18 cellular contexts compared by ENCODE assay signal in genomic region chr22:19757985-19758895, GRCh38. TPM values are rescaled to one million over a fixed set of nuclear protein-coding genes. Genes with fewer than 3 reads are reported as not detected.
DNase-seq lines count a peak whose midpoint lies in the region; ATAC-seq, FAIRE-seq and TF ChIP-seq lines count a peak whose summit lies in the region.
"Had no signal": no experiment of that assay in that cellular context is flagged by ENCODE, and none has a peak within 500 bp of the region (broad histone marks: within the 10 kb centered on the region; RNA-seq: fewer than 3 reads in every experiment).

No MANE protein-coding gene starts in this region.

- no peak for TF ChIP-seq POLR2A in K562 (conservative IDR thresholded peaks at IDR 0.05)

- ATAC-seq in GM23338, result no peak; the same call in 2 of the 3 replicates
- no peak for ATAC-seq in K562
- ATAC-seq: activated CD4-positive, alpha-beta T cell treated with anti-CD3 and anti-CD28 coated beads for 36 hours; foreskin keratinocyte had no signal

- peaks cover 18% of the 10 kb centered on the region for H3K4me1 Mint-ChIP-seq in T-helper 1 cell treated with Interleukin-12 subunit alpha and Interleukin-12 subunit beta and Interleukin-4 antibody, amounts not matched to agents 30 μg/mL and 1 μg/mL, for 36 hours (ENCODE audit: low read depth)
- H3K4me1 Mint-ChIP-seq in GM23338 (peaks cover 31% of the 10 kb centered on the region), nephron (peaks cover 23% of the 10 kb centered on the region)

- CTCF ChIA-PET in K562 (lab: Yijun Ruan, JAX; ENCODE audit: low intra/inter-chr PET ratio), result interaction anchor here (0.6 to 3.8 kb wide), 5 partner anchors 10 to 732 kb away, joined by 3 to 91 read pairs (median 4); no protein-coding TSS in a partner anchor

- H3K4me3 Mint-ChIP-seq in T-helper 1 cell treated with Interleukin-12 subunit alpha and Interleukin-12 subunit beta and Interleukin-4 antibody, amounts not matched to agents 30 μg/mL and 1 μg/mL, for 36 hours, result peak overlapping the region; percentile 50
- H3K4me3 Mint-ChIP-seq in GM23338 (peak overlapping the region; percentile 53; the same call in 1 of the 3 replicates), nephron (peak overlapping the region; percentile 27 to 53 (median 32))
- H3K4me3 Mint-ChIP-seq: activated CD4-positive, alpha-beta T cell treated with anti-CD3 and anti-CD28 coated beads for 36 hours had no signal

- H3K4me1 ChIP-seq in GM23338 (ENCODE audit: insufficient read depth) (peaks cover 31% of the 10 kb centered on the region), K562 (replicated peaks in 1 of 2; ENCODE audit: control insufficient read depth in 2 of 2, insufficient read depth in 2 of 2, low read length in 2 of 2) (peaks cover 24 to 92% of the 10 kb centered on the region in 2 experiments; a peak in 4 of 5 replicates)
- H3K4me1 ChIP-seq: foreskin keratinocyte had no signal

- intact Hi-C loops in K562 (cut with micrococcal nuclease), result loop anchor here (5.0 kb wide), 1 partner anchor 134 kb away; no protein-coding TSS in a partner anchor

- peak; percentile 6 for FAIRE-seq in K562 (lab: Jason Lieb, UNC)

- peak overlapping the region in 1 of 2 experiments; percentile 47; a peak in 2 of 4 replicates for H3K9ac ChIP-seq in K562 (ENCODE audit: insufficient read depth in 1 of 2, low read depth in 2 of 2, low read length in 2 of 2)
- H3K9ac ChIP-seq: BLaER1 treated with 17β-estradiol and CSF1 and Interleukin-3, amounts not matched to agents 10 nM and 100 nM had no signal

- no peaks in the 10 kb centered on the region for H3K9me3 ChIP-seq in K562 (replicated peaks; ENCODE audit: control insufficient read depth, insufficient read depth, low read depth, low read length)
- H3K9me3 ChIP-seq: BLaER1 treated with 17β-estradiol and CSF1 and Interleukin-3, amounts not matched to agents 10 nM and 100 nM; psoas muscle; upper lobe of right lung had no signal

- no peak for TF ChIP-seq EP300 in K562 (IDR thresholded peaks at IDR 0.05; ENCODE audit: low read length)

- H3K27me3 ChIP-seq in GM23338 (ENCODE audit: insufficient read depth) (peaks cover 95% of the 10 kb centered on the region), K562 (ENCODE audit: control insufficient read depth in 2 of 2, insufficient read depth in 2 of 2, low read length in 2 of 2) (peaks cover 43 to 62% of the 10 kb centered on the region in 2 experiments; a peak in 4 of 5 replicates)

- H3K27ac ChIP-seq in GM23338 (ENCODE audit: low read depth), result no peak overlapping the region
- H3K27ac ChIP-seq in K562 (ENCODE audit: extremely low read depth, low read depth, low read length), result no peak overlapping the region
- H3K27ac ChIP-seq: BLaER1 treated with 17β-estradiol and CSF1 and Interleukin-3, amounts not matched to agents 10 nM and 100 nM; foreskin keratinocyte; psoas muscle; upper lobe of right lung had no signal

- POLR2A ChIA-PET in K562 (lab: Yijun Ruan, JAX), result interaction anchor here (0.6 to 2.4 kb wide), 10 partner anchors 9 to 233 kb away, joined by 3 to 36 read pairs (median 3); partner anchors contain the start of genes GNB1L and RTL10

- H3K4me3 ChIP-seq in GM23338, result peak overlapping the region; percentile 45; the same call in 1 of the 2 replicates
- H3K4me3 ChIP-seq in K562, result no peak overlapping the region
- H3K4me3 ChIP-seq: psoas muscle had no signal

- peaks cover 8% of the 10 kb centered on the region for H3K36me3 Mint-ChIP-seq in T-helper 1 cell treated with Interleukin-12 subunit alpha and Interleukin-12 subunit beta and Interleukin-4 antibody, amounts not matched to agents 30 μg/mL and 1 μg/mL, for 36 hours (ENCODE audit: low read depth)
- H3K36me3 Mint-ChIP-seq in GM23338 (ENCODE audit: low read depth) (peaks cover 5% of the 10 kb centered on the region; the same call in 1 of the 3 replicates), nephron (ENCODE audit: low read depth) (no peaks in the 10 kb centered on the region)

- WGBS in K562 (ENCODE audit: insufficient coverage, low coverage, missing lambda C conversion rate), result 63% methylated on average over 43 of the region's 43 CpGs

- peaks cover 5% of the 10 kb centered on the region for H3K9me1 ChIP-seq in K562 (ENCODE audit: control insufficient read depth, insufficient read depth, low read length)

- no peak overlapping the region for H2AFZ ChIP-seq in GM23338
- no peak overlapping the region for H2AFZ ChIP-seq in K562 (ENCODE audit: low read depth, low read length)

- H3K9me3 Mint-ChIP-seq in T-helper 1 cell treated with Interleukin-12 subunit alpha and Interleukin-12 subunit beta and Interleukin-4 antibody, amounts not matched to agents 30 μg/mL and 1 μg/mL, for 36 hours, result no peaks in the 10 kb centered on the region
- H3K9me3 Mint-ChIP-seq in GM23338 (no peaks in the 10 kb centered on the region; the same call in 2 of the 3 replicates), nephron (no peaks in the 10 kb centered on the region)

- no peak overlapping the region for H3K27ac Mint-ChIP-seq in T-helper 1 cell treated with Interleukin-12 subunit alpha and Interleukin-12 subunit beta and Interleukin-4 antibody, amounts not matched to agents 30 μg/mL and 1 μg/mL, for 36 hours
- H3K27ac Mint-ChIP-seq in GM23338, result no peak overlapping the region
- no peak overlapping the region for H3K27ac Mint-ChIP-seq in nephron
- H3K27ac Mint-ChIP-seq: activated CD4-positive, alpha-beta T cell treated with anti-CD3 and anti-CD28 coated beads for 36 hours had no signal

- TF ChIP-seq RAD21 in K562 (CRISPR knock-in tag; conservative IDR thresholded peaks at IDR 0.05 in 1 of 2, IDR thresholded peaks at IDR 0.05 in 1 of 2), result no peak

- in situ Hi-C loops in K562 (cut with MboI), result no loop called here

- peaks cover 65% of the 10 kb centered on the region for H3K27me3 Mint-ChIP-seq in T-helper 1 cell treated with Interleukin-12 subunit alpha and Interleukin-12 subunit beta and Interleukin-4 antibody, amounts not matched to agents 30 μg/mL and 1 μg/mL, for 36 hours (ENCODE audit: low read depth)
- H3K27me3 Mint-ChIP-seq in GM23338 (ENCODE audit: insufficient read depth, low read depth, poor library complexity), result peaks cover 89% of the 10 kb centered on the region
- peaks cover 92% of the 10 kb centered on the region for H3K27me3 Mint-ChIP-seq in nephron (ENCODE audit: low read depth)

- peak overlapping the region; percentile 67 for H3K4me2 ChIP-seq in GM23338
- no peak overlapping the region for H3K4me2 ChIP-seq in K562 (ENCODE audit: insufficient read depth, low read length)

- TF ChIP-seq CTCF in GM23338 (conservative IDR thresholded peaks at IDR 0.05; ENCODE audit: low read depth in 2 of 2), result no peak
- TF ChIP-seq CTCF in K562 (IDR thresholded peaks at IDR 0.05 in 2 of 3, conservative IDR thresholded peaks at IDR 0.05 in 1 of 3; ENCODE audit: insufficient read depth in 2 of 3, low read depth in 1 of 3, low read length in 3 of 3), result no peak
- TF ChIP-seq CTCF in nephron (IDR thresholded peaks at IDR 0.05; ENCODE audit: unreplicated experiment in 3 of 3), result no peak

- H3K9me2 ChIP-seq in GM23338 (ENCODE audit: insufficient read depth), result no peaks in the 10 kb centered on the region

- H4K20me1 ChIP-seq in GM23338 (replicated peaks; ENCODE audit: insufficient read depth) (peaks cover 9% of the 10 kb centered on the region), K562 (replicated peaks; ENCODE audit: control insufficient read depth, insufficient read depth, low read length) (peaks cover 44% of the 10 kb centered on the region)

- H3K36me3 ChIP-seq in GM23338 (ENCODE audit: insufficient read depth) (no peaks in the 10 kb centered on the region), K562 (ENCODE audit: control insufficient read depth, insufficient read depth, low read length) (no peaks in the 10 kb centered on the region)
- H3K36me3 ChIP-seq: BLaER1 treated with 17β-estradiol and CSF1 and Interleukin-3, amounts not matched to agents 10 nM and 100 nM; upper lobe of right lung had no signal

- H3K79me2 ChIP-seq in GM23338 (replicated peaks; ENCODE audit: insufficient read depth) (no peaks in the 10 kb centered on the region), K562 (ENCODE audit: control insufficient read depth, insufficient read depth, low read length) (peaks cover 23% of the 10 kb centered on the region)

- BruUV-seq in K562 (replicated peaks; lab: Mats Ljungman, UMichigan), result no TSS peak

- DNase-seq in T-helper 1 cell, result no peak
- peak; percentile 40 for DNase-seq in GM23338 (ENCODE audit: low spot score)
- DNase-seq in K562 (ENCODE audit: extremely low read depth in 1 of 4, low spot score in 3 of 4), result no peak
- no peak for DNase-seq in OCI-M2 (lab: John Stamatoyannopoulos, UW; ENCODE audit: unreplicated experiment)
- no peak for DNase-seq in cerebellum (ENCODE audit: low spot score)
- DNase-seq in NCI-H187 (lab: John Stamatoyannopoulos, UW), result no peak
- DNase-seq: activated CD4-positive, alpha-beta T cell treated with anti-CD3 and anti-CD28 coated beads for 36 hours; DND-41; foreskin keratinocyte; NCI-H1417 treated with DMSO at 0.1 percent for 48 hours; psoas muscle; stimulated activated naive CD4-positive, alpha-beta T cell treated with Interleukin-2 at 50 U/mL for 16 hours; T-helper 9 cell; upper lobe of right lung had no signal

- H3F3A ChIP-seq in GM23338 (replicated peaks; ENCODE audit: low read depth), result peaks cover 18% of the 10 kb centered on the region

RNA-seq across cellular contexts. Expression of gene TBX1, which starts 2.3 kb away (rescaled TPM):
- total RNA-seq in GM23338 (2014; rRNA removed; shearing (Covaris generic)), result 0.23 and 0.66 TPM in 2 replicates
- 0.19 TPM in 2 replicates for polyA plus RNA-seq in GM23338 (2016; fragmentation: Nextera tagmentation; extraction: Ambion mirVana)
- total RNA-seq in K562 (2011; cell fraction: chromatin; rRNA removed; ENCODE audit: low replicate concordance), result 31.9 and 90.7 TPM in 2 replicates
- 41.9 and 52.4 TPM in 2 replicates for total RNA-seq in K562 (2011; cell fraction: nucleolus; rRNA removed)
- 40.6 and 47.0 TPM in 2 replicates for total RNA-seq in K562 (2011; cell fraction: nucleoplasm; rRNA removed)
- total RNA-seq in K562 (2014; rRNA removed), result 8.9 and 14.0 TPM in 2 replicates
- total RNA-seq in K562 (2014; rRNA removed; fragmentation: Illumina TruSeq; extraction: Trizol), result 2.1 and 2.6 TPM in 2 replicates
- 3.5 and 3.9 TPM in 2 replicates for total RNA-seq in K562 (2015; rRNA removed; fragmentation: Illumina TruSeq; extraction: Trizol)
- 34.2 and 35.0 TPM in 2 replicates for total RNA-seq in K562 (2021)
- 2.5 and 9.5 TPM in 2 replicates for polyA plus RNA-seq in K562 (2011; rRNA removed)
- polyA plus RNA-seq in K562 (2011; cell fraction: cytosol; rRNA removed), result 5.8 and 7.7 TPM in 2 replicates
- polyA plus RNA-seq in K562 (2011; cell fraction: nucleus; rRNA removed), result 55.1 and 87.1 TPM in 2 replicates
- polyA plus RNA-seq in K562 (2012), result 12.4 and 14.0 TPM in 2 replicates
- polyA plus RNA-seq in K562 (2014; fragmentation: Illumina TruSeq; extraction: Trizol), result 8.0 and 12.8 TPM in 2 replicates
- under 1 TPM; 0.07 to 0.11 TPM for polyA plus RNA-seq in K562 (2014; fragmentation: Nextera tagmentation; extraction: Ambion mirVana)
- polyA plus RNA-seq in K562 (2014; rRNA removed), result 14.7 and 17.1 TPM in 2 replicates
- 2.2 and 5.5 TPM in 2 replicates for polyA minus RNA-seq in K562 (2011; rRNA and poly(A)+ RNA removed)
- 5.4 and 22.9 TPM in 2 replicates for polyA minus RNA-seq in K562 (2011; cell fraction: cytosol; rRNA and poly(A)+ RNA removed)
- 20.1 and 45.7 TPM in 2 replicates for polyA minus RNA-seq in K562 (2011; cell fraction: nucleus; rRNA and poly(A)+ RNA removed)
- 0.64 TPM for total RNA-seq in cerebellum
- total RNA-seq: activated CD4-positive, alpha-beta T cell treated with anti-CD3 and anti-CD28 coated beads for 36 hours; chondrocyte had no signal

RNA-seq across cellular contexts. Expression of gene GP1BB, which starts 34.9 kb away (rescaled TPM):
- 1.3 TPM in 1 of 2 replicates, not detected in the other for total RNA-seq in GM23338 (2014; rRNA removed; shearing (Covaris generic))
- polyA plus RNA-seq in GM23338 (2016; fragmentation: Nextera tagmentation; extraction: Ambion mirVana) (0.53 and 1.1 TPM in 2 replicates), K562 (2011; rRNA removed) (9.2 and 33.6 TPM in 2 replicates), K562 (2014; fragmentation: Illumina TruSeq; extraction: Trizol) (1.6 and 15.2 TPM in 2 replicates), K562 (2014; fragmentation: Nextera tagmentation; extraction: Ambion mirVana) (1 to 10 TPM in 1 of 2 experiments, under 1 TPM in 1; 0.69 to 1.1 TPM), K562 (2014; rRNA removed) (110 and 150 TPM in 2 replicates)
- total RNA-seq in K562 (2011; cell fraction: chromatin; rRNA removed; ENCODE audit: low replicate concordance), result 12.5 and 89.3 TPM in 2 replicates
- total RNA-seq in K562 (2011; cell fraction: nucleolus; rRNA removed), result 145 and 149 TPM in 2 replicates
- 44.7 and 52.3 TPM in 2 replicates for total RNA-seq in K562 (2011; cell fraction: nucleoplasm; rRNA removed)
- total RNA-seq in K562 (2014; rRNA removed) (85.2 and 90.0 TPM in 2 replicates), K562 (2014; rRNA removed; fragmentation: Illumina TruSeq; extraction: Trizol) (2.1 and 2.8 TPM in 2 replicates), K562 (2015; rRNA removed; fragmentation: Illumina TruSeq; extraction: Trizol) (1.6 and 5.2 TPM in 2 replicates), K562 (2021) (139 and 162 TPM in 2 replicates), cerebellum (13.7 TPM)
- 60.0 and 286 TPM in 2 replicates for polyA plus RNA-seq in K562 (2011; cell fraction: cytosol; rRNA removed)
- 103 and 165 TPM in 2 replicates for polyA plus RNA-seq in K562 (2011; cell fraction: nucleus; rRNA removed)
- 49.9 and 97.0 TPM in 2 replicates for polyA plus RNA-seq in K562 (2012)
- 2.4 and 2.8 TPM in 2 replicates for polyA minus RNA-seq in K562 (2011; rRNA and poly(A)+ RNA removed)
- 43.2 and 113 TPM in 2 replicates for polyA minus RNA-seq in K562 (2011; cell fraction: cytosol; rRNA and poly(A)+ RNA removed)
- polyA minus RNA-seq in K562 (2011; cell fraction: nucleus; rRNA and poly(A)+ RNA removed), result 19.4 and 37.3 TPM in 2 replicates
- total RNA-seq: activated CD4-positive, alpha-beta T cell treated with anti-CD3 and anti-CD28 coated beads for 36 hours had no signal

RNA-seq across cellular contexts. Expression of gene SEPTIN5, which starts 43.9 kb away (rescaled TPM):
- total RNA-seq in GM23338 (2014; rRNA removed; shearing (Covaris generic)), result 7.7 and 17.2 TPM in 2 replicates
- 4.3 and 5.6 TPM in 2 replicates for polyA plus RNA-seq in GM23338 (2016; fragmentation: Nextera tagmentation; extraction: Ambion mirVana)
- 625 and 1,610 TPM in 2 replicates for total RNA-seq in K562 (2011; cell fraction: chromatin; rRNA removed; ENCODE audit: low replicate concordance)
- 538 and 650 TPM in 2 replicates for total RNA-seq in K562 (2011; cell fraction: nucleolus; rRNA removed)
- 407 and 495 TPM in 2 replicates for total RNA-seq in K562 (2011; cell fraction: nucleoplasm; rRNA removed)
- total RNA-seq in K562 (2014; rRNA removed), result 116 and 125 TPM in 2 replicates
- 92.5 and 94.6 TPM in 2 replicates for total RNA-seq in K562 (2014; rRNA removed; fragmentation: Illumina TruSeq; extraction: Trizol)
- 28.1 and 34.9 TPM in 2 replicates for total RNA-seq in K562 (2015; rRNA removed; fragmentation: Illumina TruSeq; extraction: Trizol)
- total RNA-seq in K562 (2021), result 177 and 195 TPM in 2 replicates
- 119 and 238 TPM in 2 replicates for polyA plus RNA-seq in K562 (2011; rRNA removed)
- 143 and 156 TPM in 2 replicates for polyA plus RNA-seq in K562 (2011; cell fraction: cytosol; rRNA removed)
- polyA plus RNA-seq in K562 (2011; cell fraction: nucleus; rRNA removed), result 671 and 957 TPM in 2 replicates
- polyA plus RNA-seq in K562 (2012), result 122 and 123 TPM in 2 replicates
- polyA plus RNA-seq in K562 (2014; fragmentation: Illumina TruSeq; extraction: Trizol), result 135 and 164 TPM in 2 replicates
- 1 to 10 TPM in 1 of 2 experiments, under 1 TPM in 1; 0.03 to 1.9 TPM for polyA plus RNA-seq in K562 (2014; fragmentation: Nextera tagmentation; extraction: Ambion mirVana)
- 129 and 135 TPM in 2 replicates for polyA plus RNA-seq in K562 (2014; rRNA removed)
- polyA minus RNA-seq in K562 (2011; rRNA and poly(A)+ RNA removed), result 306 and 458 TPM in 2 replicates
- polyA minus RNA-seq in K562 (2011; cell fraction: cytosol; rRNA and poly(A)+ RNA removed), result 83.2 and 205 TPM in 2 replicates
- polyA minus RNA-seq in K562 (2011; cell fraction: nucleus; rRNA and poly(A)+ RNA removed), result 284 and 666 TPM in 2 replicates
- 111 TPM for total RNA-seq in cerebellum
